11 cellular contexts compared by ENCODE assay signal in the genomic region with DNA sequence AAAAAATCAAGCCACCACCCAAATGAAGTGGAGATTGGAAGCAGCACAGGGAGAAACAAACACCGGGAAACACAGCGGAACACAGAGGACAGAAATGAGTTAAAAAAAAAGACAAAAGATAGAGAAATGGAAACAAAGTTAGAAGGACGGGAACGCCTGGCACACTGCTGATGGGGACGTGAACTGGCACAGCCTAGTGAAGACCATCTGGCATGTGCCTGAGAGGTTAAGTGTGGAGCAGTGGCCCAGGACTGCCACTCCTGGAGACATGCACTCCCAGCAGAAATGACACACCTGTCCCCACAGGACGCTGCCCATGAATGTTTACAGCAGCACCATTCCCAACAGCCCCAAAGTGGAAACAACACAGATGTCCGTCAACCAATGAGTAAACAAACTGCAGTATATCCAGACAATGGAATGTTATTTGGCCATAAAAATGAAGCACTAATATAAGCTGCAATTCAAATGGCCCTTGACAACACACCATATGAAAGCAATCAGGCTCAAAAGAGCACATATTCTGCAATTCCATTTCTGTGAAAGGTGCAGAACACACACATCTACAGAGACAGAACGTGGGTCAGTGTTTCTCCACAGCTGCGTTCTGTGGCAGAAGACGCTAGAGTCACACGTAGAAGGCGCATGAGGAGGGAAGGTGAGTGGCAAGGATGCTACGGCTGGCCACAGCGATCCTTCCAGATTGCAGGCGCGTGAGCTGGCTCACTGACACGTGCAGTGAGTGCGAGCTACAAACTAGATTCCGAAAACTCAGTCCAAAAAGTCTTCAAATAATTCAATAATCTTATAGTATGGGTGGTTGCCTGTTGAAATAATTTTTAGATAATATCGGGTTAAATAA. TPM values are rescaled to one million over a fixed set of nuclear protein-coding genes. Genes with fewer than 3 reads are reported as not detected.
A peak's percentile ranks its signal among the peaks of the same experiment; 100 is the strongest.
DNase-seq lines count a peak whose midpoint lies in the region; ATAC-seq and TF ChIP-seq lines count a peak whose summit lies in the region.
"Had no signal": no experiment of that assay in that cellular context is flagged by ENCODE, and none has a peak within 500 bp of the region (broad histone marks: within the 10 kb centered on the region; RNA-seq: fewer than 3 reads in every experiment).

No MANE protein-coding gene starts in this region.

- peaks cover 6% of the 10 kb centered on the region for H3K36me3 Mint-ChIP-seq in activated naive CD4-positive, alpha-beta T cell treated with anti-CD3 and anti-CD28 coated beads, Interleukin-2, amount 50 U/mL, for 24 hours
- peaks cover 11 to 12% of the 10 kb centered on the region in 2 donors for H3K36me3 Mint-ChIP-seq in activated naive CD4-positive, alpha-beta T cell treated with anti-CD3 and anti-CD28 coated beads, Interleukin-2, amount 50 U/mL, for 72 hours

- no peak for TF ChIP-seq CTCF in fibroblast of villous mesenchyme (IDR thresholded peaks at IDR 0.05; ENCODE audit: insufficient read depth, low read depth, low read length)
- no peak for TF ChIP-seq CTCF in testis (IDR thresholded peaks at IDR 0.05)

- no peaks in the 10 kb centered on the region for H3K27me3 Mint-ChIP-seq in activated naive CD4-positive, alpha-beta T cell treated with anti-CD3 and anti-CD28 coated beads, Interleukin-2, amount 50 U/mL, for 24 hours
- H3K27me3 Mint-ChIP-seq: B cell had no signal

- no peak overlapping the region for H3K4me3 Mint-ChIP-seq in activated naive CD4-positive, alpha-beta T cell treated with anti-CD3 and anti-CD28 coated beads, Interleukin-2, amount 50 U/mL, for 24 hours
- H3K4me3 Mint-ChIP-seq: B cell had no signal

- intact Hi-C loops in testis (cut with DNase I; ENCODE audit: low total_unique reads): no loop called here

- 74 to 80% methylated on average over 20 of the region's 20 CpGs for WGBS in testis, 2 donors

- no peak for ATAC-seq in activated naive CD4-positive, alpha-beta T cell treated with anti-CD3 and anti-CD28 coated beads, Interleukin-2, amount 50 U/mL, for 72 hours
- ATAC-seq in HG03342 (IDR thresholded peaks at IDR 0.05; ENCODE audit: unreplicated experiment) (no peak), GM18873 (IDR thresholded peaks at IDR 0.05; ENCODE audit: low FRiP score, unreplicated experiment) (no peak)

- no peaks in the 10 kb centered on the region for H3K9me3 Mint-ChIP-seq in activated naive CD4-positive, alpha-beta T cell treated with anti-CD3 and anti-CD28 coated beads, Interleukin-2, amount 50 U/mL, for 24 hours
- H3K9me3 Mint-ChIP-seq in activated naive CD4-positive, alpha-beta T cell treated with anti-CD3 and anti-CD28 coated beads, Interleukin-2, amount 50 U/mL, for 72 hours: no peaks in the 10 kb centered on the region

- no peak for DNase-seq in activated naive CD4-positive, alpha-beta T cell treated with anti-CD3 and anti-CD28 coated beads, Interleukin-2, amount 50 U/mL, for 72 hours (ENCODE audit: low spot score in 2 of 2)
- DNase-seq in NCI-H2029 (lab: John Stamatoyannopoulos, UW): peak; percentile 59
- DNase-seq in fibroblast of villous mesenchyme (ENCODE audit: low read depth): peak; percentile 39
- DNase-seq in testis: peak; percentile 75
- DNase-seq in stimulated activated CD4-positive, alpha-beta T cell treated with anti-CD3 and anti-CD28 coated beads, Interleukin-2, amount 100 ng/mL, for 48 hours: no peak
- DNase-seq: Karpas-422 had no signal

- H3K4me1 ChIP-seq in testis: peaks cover 27% of the 10 kb centered on the region

- no peak overlapping the region for H3K4me3 ChIP-seq in fibroblast of villous mesenchyme (ENCODE audit: low read depth, low read length)
- H3K4me3 ChIP-seq in testis: no peak overlapping the region

- no peak for TF ChIP-seq POLR2A in testis (IDR thresholded peaks at IDR 0.05)

- H3K27ac Mint-ChIP-seq in activated naive CD4-positive, alpha-beta T cell treated with anti-CD3 and anti-CD28 coated beads, Interleukin-2, amount 50 U/mL, for 24 hours: peak overlapping the region; percentile 1
- H3K27ac Mint-ChIP-seq in activated naive CD4-positive, alpha-beta T cell treated with anti-CD3 and anti-CD28 coated beads, Interleukin-2, amount 50 U/mL, for 72 hours: no peak overlapping the region
- H3K27ac Mint-ChIP-seq: B cell had no signal

- peaks cover 45% of the 10 kb centered on the region for H3K4me1 Mint-ChIP-seq in activated naive CD4-positive, alpha-beta T cell treated with anti-CD3 and anti-CD28 coated beads, Interleukin-2, amount 50 U/mL, for 24 hours

- no peaks in the 10 kb centered on the region for H3K9me3 ChIP-seq in testis
- H3K9me3 ChIP-seq: neutrophil had no signal

- H3K27ac ChIP-seq in testis: peak overlapping the region in 1 of 2 donors; percentile 53
- H3K27ac ChIP-seq: neutrophil had no signal

- no peaks in the 10 kb centered on the region for H3K36me3 ChIP-seq in testis (ENCODE audit: low read depth, missing control alignments)
- H3K36me3 ChIP-seq: neutrophil had no signal

- H3K27me3 ChIP-seq in testis: no peaks in the 10 kb centered on the region

RNA-seq across cellular contexts. Expression of gene THAP4, which starts 24.6 kb away (rescaled TPM):
- total RNA-seq in activated naive CD4-positive, alpha-beta T cell treated with anti-CD3 and anti-CD28 coated beads, Interleukin-2, amount 50 U/mL, for 72 hours: 10 to 100 TPM; 42.2 to 45.8 TPM
- total RNA-seq in fibroblast of villous mesenchyme: 35.4 and 36.7 TPM in 2 replicates
- total RNA-seq in testis: 10 to 100 TPM; 61.3 to 73.5 TPM
- 73.5 TPM for polyA plus RNA-seq in testis (ENCODE audit: insufficient read depth, low read depth, low replicate concordance)

RNA-seq across cellular contexts. Expression of gene ATG4B, which starts 25.1 kb away (rescaled TPM):
- total RNA-seq in activated naive CD4-positive, alpha-beta T cell treated with anti-CD3 and anti-CD28 coated beads, Interleukin-2, amount 50 U/mL, for 72 hours: 100 to 1,000 TPM; 103 to 107 TPM
- 36.7 and 47.1 TPM in 2 replicates for total RNA-seq in fibroblast of villous mesenchyme
- total RNA-seq in testis: 100 to 1,000 TPM; 149 to 159 TPM
- 123 TPM for polyA plus RNA-seq in testis (ENCODE audit: insufficient read depth, low read depth, low replicate concordance)

RNA-seq across cellular contexts. Expression of gene BOK, which starts 53.8 kb away (rescaled TPM):
- under 1 TPM in 1 of 2 donors, not detected in 1; 0.35 TPM for total RNA-seq in activated naive CD4-positive, alpha-beta T cell treated with anti-CD3 and anti-CD28 coated beads, Interleukin-2, amount 50 U/mL, for 72 hours
- total RNA-seq in fibroblast of villous mesenchyme (42.2 and 54.0 TPM in 2 replicates), testis (10 to 100 TPM; 52.0 to 62.7 TPM)
- 20.2 TPM for polyA plus RNA-seq in testis (ENCODE audit: insufficient read depth, low read depth, low replicate concordance)

Comparison
In these comparisons a context has a peak if more than half of its experiments do, and no peak if none do; other contexts are left out.
1. DNase-seq: peak in NCI-H2029 (single experiment), fibroblast of villous mesenchyme (single experiment) and testis (single experiment); none in activated naive CD4-positive, alpha-beta T cell treated with anti-CD3 and anti-CD28 coated beads, Interleukin-2, amount 50 U/mL, for 72 hours (0 of 2) and stimulated activated CD4-positive, alpha-beta T cell treated with anti-CD3 and anti-CD28 coated beads, Interleukin-2, amount 100 ng/mL, for 48 hours (0 of 2).
2. RNA of gene BOK, which starts 53.8 kb away (total RNA-seq): 52.0 to 62.7 TPM in testis and 42.2 to 54.0 TPM in fibroblast of villous mesenchyme; 0.35 TPM in activated naive CD4-positive, alpha-beta T cell treated with anti-CD3 and anti-CD28 coated beads, Interleukin-2, amount 50 U/mL, for 72 hours; every median in the first group is over 10 times any median in the second.